8 cellular contexts compared by ENCODE assay signal in genomic region chrX:120604359-120604782, GRCh38. TPM values are rescaled to one million over a fixed set of nuclear protein-coding genes. Genes with fewer than 3 reads are reported as not detected.
A peak's percentile ranks its signal among the peaks of the same experiment; 100 is the strongest.
DNase-seq lines count a peak whose midpoint lies in the region; ATAC-seq and TF ChIP-seq lines count a peak whose summit lies in the region.

No MANE protein-coding gene starts in this region.

- no peak for TF ChIP-seq CTCF in breast epithelium (IDR thresholded peaks at IDR 0.05)

- ATAC-seq in GM21423 (IDR thresholded peaks at IDR 0.05; ENCODE audit: unreplicated experiment): peak; percentile 65

- DNase-seq in DMS53 treated with DMSO at 0.1 percent for 48 hours (lab: John Stamatoyannopoulos, UW; ENCODE audit: unreplicated experiment): peak; percentile 0
- DNase-seq in KBM-7: peak; percentile 53
- peak; percentile 24 for DNase-seq in SK-N-DZ (ENCODE audit: low spot score)
- no peak for DNase-seq in breast epithelium (ENCODE audit: low spot score in 2 of 2)
- DNase-seq in inferior parietal cortex (ENCODE audit: extremely low spot score): peak; percentile 5
- peak; percentile 13 for DNase-seq in stimulated activated CD4-positive, alpha-beta T cell treated with anti-CD3 and anti-CD28 coated beads, Interleukin-12 subunit alpha, Interleukin-12 subunit beta, amount 100 ng/mL, for 4 hours
- DNase-seq in retina: no peak

- H3K4me1 ChIP-seq in breast epithelium: no peaks in the 10 kb centered on the region

- H3K9me3 ChIP-seq in breast epithelium: no peaks in the 10 kb centered on the region

- no peaks in the 10 kb centered on the region for H3K36me3 ChIP-seq in breast epithelium

- no peaks in the 10 kb centered on the region for H3K27me3 ChIP-seq in breast epithelium

- intact Hi-C loops in breast epithelium (cut with DNase I; ENCODE audit: low total_unique reads): no loop called here

- in situ Hi-C loops in KBM-7 (cut with MboI; ENCODE audit: low pct_unique_long_range_greater_than_20kb, low sequenced_read_pairs): no loop called here

- H3K4me3 ChIP-seq in breast epithelium: peak overlapping the region; percentile 58 to 72 (median 63)

- peak overlapping the region; percentile 87 to 92 for H3K27ac ChIP-seq in breast epithelium

- no peak for TF ChIP-seq POLR2A in breast epithelium (IDR thresholded peaks at IDR 0.05)

RNA-seq across cellular contexts. Expression of gene MCTS1, which starts 0.5 kb away (rescaled TPM):
- polyA plus RNA-seq in SK-N-DZ (2014; cell fraction: cytosol; rRNA removed): 79.1 and 82.6 TPM in 2 replicates
- 50.8 and 59.2 TPM in 2 replicates for polyA plus RNA-seq in SK-N-DZ (2014; cell fraction: nucleus; rRNA removed)
- total RNA-seq in breast epithelium: 10 to 100 TPM; 18.9 to 31.0 (median 30.8) TPM

RNA-seq across cellular contexts. Expression of gene C1GALT1C1, which starts 25.5 kb away (rescaled TPM):
- 20.8 and 25.3 TPM in 2 replicates for polyA plus RNA-seq in SK-N-DZ (2014; cell fraction: cytosol; rRNA removed)
- 10.3 and 13.1 TPM in 2 replicates for polyA plus RNA-seq in SK-N-DZ (2014; cell fraction: nucleus; rRNA removed)
- total RNA-seq in breast epithelium: 10 to 100 TPM; 26.4 to 35.0 (median 31.5) TPM

RNA-seq across cellular contexts. Expression of gene CUL4B, which starts 43.6 kb away (rescaled TPM):
- 27.0 and 29.0 TPM in 2 replicates for polyA plus RNA-seq in SK-N-DZ (2014; cell fraction: cytosol; rRNA removed)
- polyA plus RNA-seq in SK-N-DZ (2014; cell fraction: nucleus; rRNA removed): 30.6 and 48.7 TPM in 2 replicates
- total RNA-seq in breast epithelium: 10 to 100 TPM; 38.7 to 45.5 (median 45.1) TPM

Comparison
In these comparisons a context has a peak if more than half of its experiments do, and no peak if none do; other contexts are left out.
1. DNase-seq: peak in DMS53 treated with DMSO at 0.1 percent for 48 hours (single experiment), KBM-7 (single experiment), SK-N-DZ (single experiment), inferior parietal cortex (single experiment) and stimulated activated CD4-positive, alpha-beta T cell treated with anti-CD3 and anti-CD28 coated beads, Interleukin-12 subunit alpha, Interleukin-12 subunit beta, amount 100 ng/mL, for 4 hours (single experiment); none in breast epithelium (0 of 2) and retina (single experiment).